Comparison of ENCODE assay signal across 11 cellular contexts in the genomic region with DNA sequence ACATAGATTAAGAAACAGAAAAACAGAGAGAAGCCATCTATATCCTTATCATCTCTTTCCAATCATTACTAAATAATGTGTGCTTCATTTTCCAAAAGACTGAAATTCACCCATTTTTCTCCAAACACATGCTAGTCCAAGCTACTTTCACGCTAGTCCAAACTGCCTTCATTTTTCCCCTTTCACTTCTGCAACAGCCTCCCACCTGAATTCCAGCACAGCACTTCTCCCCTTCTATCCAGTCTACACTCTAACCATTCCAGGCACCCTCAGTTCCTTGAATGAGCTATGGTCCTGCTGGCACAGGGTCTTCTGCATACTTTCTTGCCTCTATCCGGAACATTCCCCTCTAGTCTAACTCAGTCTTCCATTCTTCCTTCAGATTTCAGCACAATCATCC.
"Had no signal": no experiment of that assay in that cellular context is flagged by ENCODE, and none has a peak within 500 bp of the region (broad histone marks: within the 10 kb centered on the region; RNA-seq: fewer than 3 reads in every experiment).

No MANE protein-coding gene starts in this region.

- H2AFZ ChIP-seq: GM23248, GM23338 had no signal

- ATAC-seq: GM23338, HCT116 had no signal

- H3K9me3 Mint-ChIP-seq: GM23338, H9 had no signal

- H3K4me3 ChIP-seq: GM23248, GM23338, HAP-1 had no signal

- H3K4me2 ChIP-seq: GM23338 had no signal

- H3K4me3 Mint-ChIP-seq: GM23338, H9, HFFc6 had no signal

- H3K9me3 ChIP-seq: HAP-1 had no signal

- DNase-seq: GM23248, GOT3, H7, H9, HCEC 1CT, HFFc6 had no signal

- FAIRE-seq: H1, H54 had no signal

- H3K9ac ChIP-seq: GM23248 had no signal

- H3K27ac ChIP-seq: GM23248 had no signal

- H3K36me3 ChIP-seq: HAP-1 had no signal

- H3K27ac Mint-ChIP-seq: GM23338, HFFc6 had no signal
